In the genomic region with DNA sequence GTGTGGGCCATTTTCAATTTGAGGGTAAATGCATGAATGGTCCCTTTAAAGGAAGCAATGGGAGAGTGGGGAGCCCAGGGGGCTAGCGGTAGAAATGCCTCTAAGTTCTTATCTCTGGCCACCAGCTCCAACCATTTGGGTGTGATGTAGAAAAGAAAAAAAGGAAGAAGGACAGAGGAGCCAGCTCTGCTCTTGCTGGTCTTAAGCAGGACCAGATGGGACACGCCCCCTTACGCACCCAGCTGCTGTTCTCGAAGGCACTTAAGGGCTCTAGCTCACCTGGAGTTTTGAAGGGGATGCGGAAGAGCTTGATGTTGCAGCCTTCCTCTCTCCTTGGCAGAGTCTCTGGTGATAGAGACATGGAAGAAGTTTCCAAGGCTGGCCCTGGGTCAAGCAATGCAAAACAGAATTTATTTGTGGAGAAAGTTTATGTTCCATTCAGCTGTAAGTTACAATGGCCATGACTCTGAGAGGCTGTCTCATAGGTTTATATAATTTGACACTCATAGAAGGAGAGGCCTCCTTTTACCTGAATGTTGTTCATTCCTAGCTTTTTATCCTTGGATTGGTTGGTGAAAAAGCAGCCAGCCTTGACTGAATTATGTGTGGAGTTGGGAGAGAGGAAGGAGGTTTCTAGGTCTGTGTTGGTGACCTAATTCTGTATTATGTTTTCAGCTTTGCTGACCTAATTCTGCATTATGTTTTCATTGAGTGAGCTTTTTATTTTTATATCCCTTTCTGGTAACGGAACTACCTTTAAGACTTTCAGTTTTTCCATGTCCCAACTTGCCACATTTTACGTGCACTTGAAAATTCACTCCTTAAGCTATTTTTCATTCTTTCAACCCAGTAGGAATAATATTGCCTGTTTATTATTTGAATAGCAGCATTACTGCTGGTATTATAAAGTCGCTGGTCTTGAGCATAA, we compare ENCODE assay signal across 9 cellular contexts. TPM values are rescaled to one million over a fixed set of nuclear protein-coding genes. Genes with fewer than 3 reads are reported as not detected.
DNase-seq lines count a peak whose midpoint lies in the region; ATAC-seq and TF ChIP-seq lines count a peak whose summit lies in the region.
"Had no signal": no experiment of that assay in that cellular context is flagged by ENCODE, and none has a peak within 500 bp of the region (broad histone marks: within the 10 kb centered on the region; RNA-seq: fewer than 3 reads in every experiment).

No MANE protein-coding gene starts in this region.

- H3K27me3 Mint-ChIP-seq in glutamatergic neuron (ENCODE audit: unreplicated experiment) (peaks cover 1% of the 10 kb centered on the region), immature natural killer cell (ENCODE audit: low read depth in 3 of 3) (peaks cover 0 to 6% (median 3%) of the 10 kb centered on the region in 3 donors)
- no peaks in the 10 kb centered on the region for H3K27me3 Mint-ChIP-seq in stimulated activated naive B cell treated with anti-CD40 and anti-IgM and Interleukin-4, amounts not matched to agents 10 μg/mL and 1 μg/mL and 100 μg/mL, for 72 hours
- H3K27me3 Mint-ChIP-seq in CD4-positive, alpha-beta T cell: peaks cover 15% of the 10 kb centered on the region

- no peaks in the 10 kb centered on the region for H3K9me3 ChIP-seq in OCI-LY1 (ENCODE audit: low read length)
- no peaks in the 10 kb centered on the region for H3K9me3 ChIP-seq in CD4-positive, alpha-beta T cell (ENCODE audit: control insufficient read depth, low read length)

- no peaks in the 10 kb centered on the region for H3K9me2 ChIP-seq in OCI-LY1 (ENCODE audit: low read depth, low read length)

- no peaks in the 10 kb centered on the region for H3K79me2 ChIP-seq in OCI-LY1 (ENCODE audit: insufficient read depth, low read length)

- peak overlapping the region; percentile 96 for H3K27ac ChIP-seq in OCI-LY1 (ENCODE audit: low read depth, low read length, poor library complexity, severe bottlenecking)
- H3K27ac ChIP-seq in CD4-positive, alpha-beta T cell (ENCODE audit: low read depth, low read length): no peak overlapping the region

- no peak overlapping the region for H3K4me3 Mint-ChIP-seq in glutamatergic neuron (ENCODE audit: unreplicated experiment)
- H3K4me3 Mint-ChIP-seq in stimulated activated naive B cell treated with anti-CD40 and anti-IgM and Interleukin-4, amounts not matched to agents 10 μg/mL and 1 μg/mL and 100 μg/mL, for 72 hours: peak overlapping the region in 1 of 2 donors; percentile 3
- no peak overlapping the region for H3K4me3 Mint-ChIP-seq in immature natural killer cell
- H3K4me3 Mint-ChIP-seq in CD4-positive, alpha-beta T cell: no peak overlapping the region

- peak overlapping the region; percentile 51 for H3K9ac ChIP-seq in OCI-LY1 (ENCODE audit: low read length)

- DNase-seq in NCI-H345 (lab: John Stamatoyannopoulos, UW): peak; percentile 28
- DNase-seq in NCI-H345 treated with DMSO at 0.1 percent for 48 hours (lab: John Stamatoyannopoulos, UW; ENCODE audit: unreplicated experiment): no peak
- peak; percentile 19 for DNase-seq in glutamatergic neuron
- no peak for DNase-seq in stimulated activated naive B cell treated with anti-CD40 and anti-IgM and Interleukin-4, amounts not matched to agents 10 μg/mL and 1 μg/mL and 100 μg/mL, for 72 hours
- DNase-seq in immature natural killer cell: no peak
- no peak for DNase-seq in CD4-positive, alpha-beta T cell

- no peaks in the 10 kb centered on the region for H3K36me3 ChIP-seq in OCI-LY1 (ENCODE audit: insufficient read depth, low read length)

- H3K4me2 ChIP-seq in OCI-LY1 (ENCODE audit: low read length): peak overlapping the region; percentile 68

- H3K36me3 Mint-ChIP-seq in glutamatergic neuron (ENCODE audit: unreplicated experiment) (no peaks in the 10 kb centered on the region), immature natural killer cell (no peaks in the 10 kb centered on the region)
- peaks cover 0 to 1% of the 10 kb centered on the region in 2 donors for H3K36me3 Mint-ChIP-seq in stimulated activated naive B cell treated with anti-CD40 and anti-IgM and Interleukin-4, amounts not matched to agents 10 μg/mL and 1 μg/mL and 100 μg/mL, for 72 hours
- no peaks in the 10 kb centered on the region for H3K36me3 Mint-ChIP-seq in CD4-positive, alpha-beta T cell (ENCODE audit: low read depth)

- intact Hi-C loops in CD4-positive, alpha-beta T cell (cut with DNase I, micrococcal nuclease): loop anchor here in 1 of 2 experiments (10.0 kb wide), 1 partner anchor 1173 kb away; no protein-coding TSS in a partner anchor

- H4K20me1 ChIP-seq in OCI-LY1 (ENCODE audit: insufficient read depth, low read length): no peaks in the 10 kb centered on the region

- H3K4me1 Mint-ChIP-seq in glutamatergic neuron (ENCODE audit: low read depth, unreplicated experiment) (peaks cover 1% of the 10 kb centered on the region), immature natural killer cell (no peaks in the 10 kb centered on the region)
- peaks cover 33 to 47% of the 10 kb centered on the region in 2 donors for H3K4me1 Mint-ChIP-seq in stimulated activated naive B cell treated with anti-CD40 and anti-IgM and Interleukin-4, amounts not matched to agents 10 μg/mL and 1 μg/mL and 100 μg/mL, for 72 hours
- H3K4me1 Mint-ChIP-seq in CD4-positive, alpha-beta T cell (ENCODE audit: low read depth): no peaks in the 10 kb centered on the region

- peak overlapping the region; percentile 46 for H3K4me3 ChIP-seq in OCI-LY1 (ENCODE audit: low read depth, low read length, poor library complexity, severe bottlenecking)

- H3K9me3 Mint-ChIP-seq in glutamatergic neuron (ENCODE audit: unreplicated experiment) (no peaks in the 10 kb centered on the region), immature natural killer cell (no peaks in the 10 kb centered on the region)
- peaks cover 0 to 2% of the 10 kb centered on the region in 2 donors for H3K9me3 Mint-ChIP-seq in stimulated activated naive B cell treated with anti-CD40 and anti-IgM and Interleukin-4, amounts not matched to agents 10 μg/mL and 1 μg/mL and 100 μg/mL, for 72 hours
- no peaks in the 10 kb centered on the region for H3K9me3 Mint-ChIP-seq in CD4-positive, alpha-beta T cell

- no peaks in the 10 kb centered on the region for H3K27me3 ChIP-seq in OCI-LY1 (ENCODE audit: insufficient read depth, low read length)
- no peaks in the 10 kb centered on the region for H3K27me3 ChIP-seq in CD4-positive, alpha-beta T cell (ENCODE audit: control insufficient read depth, insufficient read depth, low read length)

- H3K27ac Mint-ChIP-seq in glutamatergic neuron (ENCODE audit: unreplicated experiment) (no peak overlapping the region), immature natural killer cell (no peak overlapping the region)
- H3K27ac Mint-ChIP-seq in stimulated activated naive B cell treated with anti-CD40 and anti-IgM and Interleukin-4, amounts not matched to agents 10 μg/mL and 1 μg/mL and 100 μg/mL, for 72 hours: peak overlapping the region; percentile 49
- no peak overlapping the region for H3K27ac Mint-ChIP-seq in CD4-positive, alpha-beta T cell

- ATAC-seq in stimulated activated naive B cell treated with anti-CD40 and anti-IgM and Interleukin-4, amounts not matched to agents 10 μg/mL and 1 μg/mL and 100 μg/mL, for 72 hours (replicated peaks): no peak
- no peak for ATAC-seq in GM21423 (IDR thresholded peaks at IDR 0.05; ENCODE audit: unreplicated experiment)
- ATAC-seq in CD4-positive, alpha-beta T cell (ENCODE audit: poor library complexity): no peak
- ATAC-seq: left colon had no signal

- CTCF ChIA-PET in CD4-positive, alpha-beta T cell (lab: Charles Lee): interaction anchor here (0.7 kb wide), 1 partner anchor 18 kb away, joined by 3 read pairs; no protein-coding TSS in a partner anchor

- H3F3A ChIP-seq in OCI-LY1 (ENCODE audit: insufficient read depth, low read length): peaks cover 5% of the 10 kb centered on the region

- peaks cover 70% of the 10 kb centered on the region for H3K4me1 ChIP-seq in OCI-LY1 (ENCODE audit: insufficient read depth, low read length, severe bottlenecking)

- POLR2A ChIA-PET in CD4-positive, alpha-beta T cell (lab: Charles Lee): no interaction called here

- H2AFZ ChIP-seq in OCI-LY1 (ENCODE audit: low read length): no peak overlapping the region

- TF ChIP-seq CTCF in OCI-LY1 (IDR thresholded peaks at IDR 0.05; ENCODE audit: low read length) (no peak), glutamatergic neuron (IDR thresholded peaks at IDR 0.05; ENCODE audit: partially characterized antibody, unreplicated experiment) (no peak)
- TF ChIP-seq CTCF in CD4-positive, alpha-beta T cell (IDR thresholded peaks at IDR 0.05): no peak

RNA-seq across cellular contexts. Expression of gene RNF144B, which starts 59.3 kb away (rescaled TPM):
- not detected for total RNA-seq in glutamatergic neuron (ENCODE audit: unreplicated experiment)
- 1 to 10 TPM in 2 of 3 donors, under 1 TPM in 1; 0.35 to 2.4 (median 1.1) TPM for polyA plus RNA-seq in immature natural killer cell
- total RNA-seq in CD4-positive, alpha-beta T cell: 1 to 10 TPM; 2.3 to 3.5 TPM

Comparison
In these comparisons a context has a peak if more than half of its experiments do, and no peak if none do; other contexts are left out.
1. DNase-seq: peak in NCI-H345 (single experiment) and glutamatergic neuron (single experiment); none in NCI-H345 treated with DMSO at 0.1 percent for 48 hours (single experiment), stimulated activated naive B cell treated with anti-CD40 and anti-IgM and Interleukin-4, amounts not matched to agents 10 μg/mL and 1 μg/mL and 100 μg/mL, for 72 hours (single experiment), immature natural killer cell (0 of 3) and CD4-positive, alpha-beta T cell (0 of 10).